ENCODE assay signal across 8 cellular contexts in the genomic region with DNA sequence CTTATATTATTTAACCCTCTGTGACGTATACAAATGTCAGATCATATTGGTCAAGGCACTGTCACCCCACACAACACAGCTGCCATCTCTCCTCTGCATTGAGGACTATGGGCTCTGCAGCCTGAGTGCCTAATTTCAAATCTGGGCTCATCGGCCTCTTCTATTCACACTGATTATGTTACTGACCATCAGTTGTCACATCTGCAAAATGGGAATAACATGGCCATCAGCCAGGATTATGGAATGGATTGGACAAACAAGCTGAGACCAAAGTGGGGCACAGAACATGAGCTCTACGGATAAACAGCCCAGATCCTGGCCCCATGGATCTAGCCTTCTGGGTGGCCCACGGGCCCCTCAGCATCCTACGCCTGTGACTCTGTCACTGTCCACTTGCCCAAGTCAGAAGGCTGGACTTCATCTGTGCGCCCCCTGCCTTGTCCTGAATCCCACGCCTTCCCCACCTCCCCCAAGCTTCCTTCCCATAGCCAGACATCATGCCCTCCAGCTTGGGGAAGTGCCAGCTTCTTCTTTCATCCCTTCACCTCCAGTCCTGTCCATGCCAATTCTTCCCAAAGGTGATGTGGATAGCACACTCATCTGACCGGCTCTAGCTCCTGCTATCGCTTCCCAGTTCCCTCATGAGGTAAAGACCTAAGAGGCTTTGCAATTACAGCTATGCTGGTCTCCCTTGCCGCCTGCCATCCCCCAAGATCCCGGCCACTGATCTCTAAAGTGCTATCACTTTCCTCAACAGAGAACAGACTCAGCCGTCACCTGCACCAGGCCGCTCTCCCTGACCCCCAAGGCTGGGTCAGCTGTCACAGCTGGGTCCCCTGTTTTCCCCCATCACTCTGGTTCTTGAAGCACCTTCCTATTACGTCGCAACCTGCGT. TPM values are rescaled to one million over a fixed set of nuclear protein-coding genes. Genes with fewer than 3 reads are reported as not detected.
DNase-seq lines count a peak whose midpoint lies in the region; ATAC-seq and TF ChIP-seq lines count a peak whose summit lies in the region.

No MANE protein-coding gene starts in this region.

- no peaks in the 10 kb centered on the region for H3K27me3 ChIP-seq in iPS DF 6.9 (ENCODE audit: control insufficient read depth, insufficient read depth, low read length)

- CTCF ChIA-PET in WTC11 (lab: Charles Lee): interaction anchor here (1.2 to 2.7 kb wide), 5 partner anchors 33 to 169 kb away, joined by 3 to 20 read pairs (median 4); no protein-coding TSS in a partner anchor

- no peak for ATAC-seq in WTC11
- ATAC-seq in stimulated activated effector memory CD8-positive, alpha-beta T cell treated with anti-CD3 and anti-CD28 coated beads, Interleukin-12 subunit alpha, Interleukin-12 subunit beta, amount 100 ng/mL, for 72 hours: no peak
- no peak for ATAC-seq in GM21717 (IDR thresholded peaks at IDR 0.05; ENCODE audit: unreplicated experiment)
- no peak for ATAC-seq in GM19351 (IDR thresholded peaks at IDR 0.05; ENCODE audit: unreplicated experiment)

- TF ChIP-seq CTCF in WTC11 (IDR thresholded peaks at IDR 0.05): no peak

- H3K36me3 Mint-ChIP-seq in WTC11: peaks cover 29% of the 10 kb centered on the region
- H3K36me3 Mint-ChIP-seq in stimulated activated effector memory CD8-positive, alpha-beta T cell treated with anti-CD3 and anti-CD28 coated beads, Interleukin-12 subunit alpha, Interleukin-12 subunit beta, amount 100 ng/mL, for 72 hours: peaks cover 62% of the 10 kb centered on the region

- POLR2A ChIA-PET in WTC11 (lab: Charles Lee): interaction anchor here (1.0 to 2.1 kb wide), 3 partner anchors 14 to 48 kb away, joined by 3 to 12 read pairs (median 3); a partner anchor contains a TSS

- no peaks in the 10 kb centered on the region for H3K9me3 ChIP-seq in iPS DF 6.9 (ENCODE audit: control insufficient read depth, insufficient read depth, low read length)

- peak; percentile 55 for DNase-seq in DMS79 treated with DMSO at 0.1 percent for 48 hours (lab: John Stamatoyannopoulos, UW)
- no peak for DNase-seq in DMS79 (lab: John Stamatoyannopoulos, UW)
- DNase-seq in WTC11 (ENCODE audit: low spot score): no peak
- no peak for DNase-seq in iPS DF 6.9 (ENCODE audit: low read depth, low spot score)
- DNase-seq in stimulated activated effector memory CD8-positive, alpha-beta T cell treated with anti-CD3 and anti-CD28 coated beads, Interleukin-12 subunit alpha, Interleukin-12 subunit beta, amount 100 ng/mL, for 72 hours (ENCODE audit: low spot score in 2 of 2): no peak
- no peak for DNase-seq in NCI-H1105 (lab: John Stamatoyannopoulos, UW)

- H3K27ac ChIP-seq in iPS DF 6.9 (ENCODE audit: low read length): no peak overlapping the region

- peaks cover 27% of the 10 kb centered on the region for H3K4me1 Mint-ChIP-seq in WTC11
- H3K4me1 Mint-ChIP-seq in stimulated activated effector memory CD8-positive, alpha-beta T cell treated with anti-CD3 and anti-CD28 coated beads, Interleukin-12 subunit alpha, Interleukin-12 subunit beta, amount 100 ng/mL, for 72 hours: peaks cover 42% of the 10 kb centered on the region

- no peaks in the 10 kb centered on the region for H3K9me3 Mint-ChIP-seq in WTC11
- no peaks in the 10 kb centered on the region for H3K9me3 Mint-ChIP-seq in stimulated activated effector memory CD8-positive, alpha-beta T cell treated with anti-CD3 and anti-CD28 coated beads, Interleukin-12 subunit alpha, Interleukin-12 subunit beta, amount 100 ng/mL, for 72 hours

- H3K4me3 Mint-ChIP-seq in WTC11: peak overlapping the region; percentile 99
- peak overlapping the region; percentile 98 for H3K4me3 Mint-ChIP-seq in stimulated activated effector memory CD8-positive, alpha-beta T cell treated with anti-CD3 and anti-CD28 coated beads, Interleukin-12 subunit alpha, Interleukin-12 subunit beta, amount 100 ng/mL, for 72 hours

- peak overlapping the region; percentile 89 for H3K27ac Mint-ChIP-seq in WTC11
- H3K27ac Mint-ChIP-seq in stimulated activated effector memory CD8-positive, alpha-beta T cell treated with anti-CD3 and anti-CD28 coated beads, Interleukin-12 subunit alpha, Interleukin-12 subunit beta, amount 100 ng/mL, for 72 hours: peak overlapping the region; percentile 97

- peaks cover 4% of the 10 kb centered on the region for H3K4me1 ChIP-seq in iPS DF 6.9 (ENCODE audit: control insufficient read depth, insufficient read depth, low read length)

- peaks cover 22% of the 10 kb centered on the region for H3K36me3 ChIP-seq in iPS DF 6.9 (ENCODE audit: control insufficient read depth, insufficient read depth, low read length)

- no peaks in the 10 kb centered on the region for H3K27me3 Mint-ChIP-seq in WTC11 (ENCODE audit: low read depth)

- no CpG with 5 or more reads among the region's 16 CpGs for WGBS in iPS DF 6.9 (ENCODE audit: insufficient coverage, insufficient read length)

- H3K4me3 ChIP-seq in iPS DF 6.9 (ENCODE audit: low read length): peak overlapping the region; percentile 68

TF ChIP-seq in WTC11, 78 proteins besides CTCF, POLR2A, EP300 and RAD21:
- no peak for TF ChIP-seq FOXK1 (CRISPR knock-in tag; IDR thresholded peaks at IDR 0.05)
- TF ChIP-seq SMAD3 (CRISPR knock-in tag; IDR thresholded peaks at IDR 0.05; ENCODE audit: borderline replicate concordance): no peak

RNA-seq across cellular contexts. Expression of a gene that starts 0.9 kb away (rescaled TPM):
- 103 to 108 TPM (median 106 TPM) in 3 replicates for total RNA-seq in WTC11 (2021)

RNA-seq across cellular contexts. Expression of a gene that starts 5.8 kb away (rescaled TPM):
- total RNA-seq in WTC11 (2021): 977 to 1,088 TPM (median 978 TPM) in 3 replicates

RNA-seq across cellular contexts. Expression of a gene that starts 13.0 kb away (rescaled TPM):
- total RNA-seq in WTC11 (2021): 84.3 to 96.6 TPM (median 96.2 TPM) in 3 replicates

RNA-seq across cellular contexts. Expression of a gene that starts 13.5 kb away (rescaled TPM):
- 1.1 to 2.2 TPM (median 1.9 TPM) in 3 replicates for total RNA-seq in WTC11 (2021)

RNA-seq across cellular contexts. Expression of a gene that starts 24.4 kb away (rescaled TPM):
- 54.4 to 57.9 TPM (median 56.1 TPM) in 3 replicates for total RNA-seq in WTC11 (2021)
